Comparison of ENCODE assay signal across 10 cellular contexts in the genomic region with DNA sequence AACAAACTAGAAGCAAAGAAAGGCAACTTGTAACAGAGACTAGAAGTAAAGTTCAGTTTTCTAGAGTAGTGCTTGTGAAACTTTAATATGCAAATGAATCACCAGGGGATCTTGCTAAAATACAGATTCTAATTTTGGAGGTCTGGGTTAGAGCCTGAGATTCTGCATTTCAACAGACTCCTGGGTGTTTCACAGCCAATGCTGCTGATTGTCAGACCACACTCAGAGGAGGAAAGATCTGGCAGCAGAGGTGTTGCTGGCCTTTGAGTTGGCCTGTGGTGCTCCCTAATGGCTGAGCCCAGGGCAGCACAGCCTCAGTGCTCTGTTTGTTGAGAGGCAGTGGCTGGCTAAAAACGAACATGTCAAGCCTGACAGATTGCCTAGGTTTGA. TPM values are rescaled to one million over a fixed set of nuclear protein-coding genes. Genes with fewer than 3 reads are reported as not detected.
DNase-seq lines count a peak whose midpoint lies in the region; ATAC-seq and TF ChIP-seq lines count a peak whose summit lies in the region.
"Had no signal": no experiment of that assay in that cellular context is flagged by ENCODE, and none has a peak within 500 bp of the region (broad histone marks: within the 10 kb centered on the region; RNA-seq: fewer than 3 reads in every experiment).

No MANE protein-coding gene starts in this region.

- peaks cover 37% of the 10 kb centered on the region for H3K36me3 Mint-ChIP-seq in activated B cell treated with CpG ODN at 0.5 μM for 24 hours (ENCODE audit: low read depth)
- H3K36me3 Mint-ChIP-seq in memory B cell, result peaks cover 14% of the 10 kb centered on the region
- peaks cover 8% of the 10 kb centered on the region for H3K36me3 Mint-ChIP-seq in T-helper 2 cell treated with Interferon-gamma antibody and Interleukin-4, amounts not matched to agents 5 μg/mL and 100 μg/mL, for 36 hours (ENCODE audit: low read depth)

- peak overlapping the region; percentile 56 for H3K4me3 Mint-ChIP-seq in activated B cell treated with CpG ODN at 0.5 μM for 24 hours
- peak overlapping the region; percentile 51 for H3K4me3 Mint-ChIP-seq in memory B cell
- H3K4me3 Mint-ChIP-seq in T-helper 2 cell treated with Interferon-gamma antibody and Interleukin-4, amounts not matched to agents 5 μg/mL and 100 μg/mL, for 36 hours, result no peak overlapping the region

- peak overlapping the region; percentile 85 for H3K27ac Mint-ChIP-seq in activated B cell treated with CpG ODN at 0.5 μM for 24 hours
- H3K27ac Mint-ChIP-seq in memory B cell, result peak overlapping the region; percentile 50
- no peak overlapping the region for H3K27ac Mint-ChIP-seq in T-helper 2 cell treated with Interferon-gamma antibody and Interleukin-4, amounts not matched to agents 5 μg/mL and 100 μg/mL, for 36 hours

- H3K9me3 Mint-ChIP-seq in activated B cell treated with CpG ODN at 0.5 μM for 24 hours (no peaks in the 10 kb centered on the region), memory B cell (no peaks in the 10 kb centered on the region)
- no peaks in the 10 kb centered on the region for H3K9me3 Mint-ChIP-seq in T-helper 2 cell treated with Interferon-gamma antibody and Interleukin-4, amounts not matched to agents 5 μg/mL and 100 μg/mL, for 36 hours
- H3K9me3 Mint-ChIP-seq: neural crest cell had no signal

- H3K27me3 Mint-ChIP-seq in activated B cell treated with CpG ODN at 0.5 μM for 24 hours (no peaks in the 10 kb centered on the region), memory B cell (no peaks in the 10 kb centered on the region)
- no peaks in the 10 kb centered on the region for H3K27me3 Mint-ChIP-seq in T-helper 2 cell treated with Interferon-gamma antibody and Interleukin-4, amounts not matched to agents 5 μg/mL and 100 μg/mL, for 36 hours (ENCODE audit: low read depth)

- H3K4me1 Mint-ChIP-seq in activated B cell treated with CpG ODN at 0.5 μM for 24 hours (peaks cover 51% of the 10 kb centered on the region), memory B cell (peaks cover 33% of the 10 kb centered on the region)
- peaks cover 18% of the 10 kb centered on the region for H3K4me1 Mint-ChIP-seq in T-helper 2 cell treated with Interferon-gamma antibody and Interleukin-4, amounts not matched to agents 5 μg/mL and 100 μg/mL, for 36 hours (ENCODE audit: low read depth)

- no peak for TF ChIP-seq CTCF in activated B cell treated with CpG ODN at 0.5 μM for 24 hours (IDR thresholded peaks at IDR 0.05)

- intact Hi-C loops in activated B cell treated with CpG ODN at 0.5 μM for 24 hours (cut with micrococcal nuclease), result loop anchor here (1.0 kb wide), 1 partner anchor 81 kb away; no protein-coding TSS in a partner anchor

- ATAC-seq in GM18498 (IDR thresholded peaks at IDR 0.05; ENCODE audit: unreplicated experiment) (peak; percentile 52), HG02571 (IDR thresholded peaks at IDR 0.05; ENCODE audit: unreplicated experiment) (peak; percentile 54), activated B cell treated with CpG ODN at 0.5 μM for 24 hours (ENCODE audit: low read depth) (peak; percentile 35), memory B cell (ENCODE audit: low read depth) (peak; percentile 28)

- DNase-seq in activated B cell treated with CpG ODN at 0.5 μM for 24 hours (no peak), memory B cell (ENCODE audit: low spot score in 2 of 2) (no peak), kidney glomerular epithelial cell (lab: John Stamatoyannopoulos, UW) (no peak), DMS79 treated with DMSO at 0.1 percent for 48 hours (lab: John Stamatoyannopoulos, UW) (no peak)
- no peak for DNase-seq in activated CD4-positive, alpha-beta T cell treated with anti-CD3 and anti-CD28 coated beads, Interleukin-2, amount 50 U/mL, for 48 hours
- no peak for DNase-seq in T-helper 2 cell treated with Interferon-gamma antibody and Interleukin-4, amounts not matched to agents 5 μg/mL and 100 μg/mL, for 36 hours (ENCODE audit: low spot score)
- DNase-seq: NCI-H1105 had no signal

- POLR2A ChIA-PET in activated B cell treated with CpG ODN at 0.5 μM for 24 hours (lab: Charles Lee), result no interaction called here

- CTCF ChIA-PET in activated B cell treated with CpG ODN at 0.5 μM for 24 hours (lab: Charles Lee), result no interaction called here

RNA-seq across cellular contexts. Expression of a gene that starts 5.4 kb away (rescaled TPM):
- 47.5 and 56.8 TPM in 2 replicates for total RNA-seq in activated B cell treated with CpG ODN at 0.5 μM for 24 hours

RNA-seq across cellular contexts. Expression of a gene that starts 32.7 kb away (rescaled TPM):
- total RNA-seq in activated B cell treated with CpG ODN at 0.5 μM for 24 hours, result 1.9 and 3.4 TPM in 2 replicates

RNA-seq across cellular contexts. Expression of a gene that starts 47.8 kb away (rescaled TPM):
- 8.6 and 8.8 TPM in 2 replicates for total RNA-seq in activated B cell treated with CpG ODN at 0.5 μM for 24 hours

RNA-seq across cellular contexts. Expression of a gene that starts 54.4 kb away (rescaled TPM):
- 3.9 and 4.6 TPM in 2 replicates for total RNA-seq in activated B cell treated with CpG ODN at 0.5 μM for 24 hours
